10 cellular contexts compared by ENCODE assay signal in the genomic region with DNA sequence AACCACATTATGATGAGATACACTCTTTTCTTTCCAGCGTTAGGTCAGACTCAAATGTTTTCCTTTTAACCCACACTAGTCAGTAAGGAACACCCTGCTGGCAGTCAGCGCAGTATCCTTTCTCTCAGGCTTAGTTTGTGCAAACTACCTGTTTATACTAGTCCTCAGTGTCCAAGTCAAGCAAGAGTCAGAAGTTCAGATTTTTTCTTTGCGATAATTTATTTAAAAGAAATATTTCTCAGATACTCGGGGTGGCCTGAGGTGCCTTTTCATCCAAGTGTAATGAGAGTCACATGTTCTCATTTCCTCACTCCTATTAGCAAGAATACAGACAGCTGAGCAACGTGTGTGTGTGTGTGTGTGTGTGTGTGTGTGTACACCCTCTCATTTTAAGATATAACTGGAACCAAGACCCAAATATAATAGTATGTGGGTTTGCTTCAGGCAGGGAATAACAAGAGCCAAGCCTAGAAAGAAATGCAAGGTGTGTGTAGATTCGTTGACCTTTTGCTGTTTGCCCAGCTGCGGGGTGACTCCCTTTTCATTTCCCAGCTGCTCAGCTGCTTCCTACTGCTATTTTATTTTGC.
DNase-seq lines count a peak whose midpoint lies in the region; ATAC-seq and TF ChIP-seq lines count a peak whose summit lies in the region.
"Had no signal": no experiment of that assay in that cellular context is flagged by ENCODE, and none has a peak within 500 bp of the region (broad histone marks: within the 10 kb centered on the region; RNA-seq: fewer than 3 reads in every experiment).

No MANE protein-coding gene starts in this region.

- peak overlapping the region; percentile 36 for H3K4me3 ChIP-seq in ACC112 (ENCODE audit: low read depth, low read length)
- peak overlapping the region; percentile 13 for H3K4me3 ChIP-seq in choroid plexus epithelial cell (ENCODE audit: low read depth, low read length)

- no peak overlapping the region for H2AFZ ChIP-seq in ACC112 (ENCODE audit: low read length, unreplicated experiment)
- H2AFZ ChIP-seq: parathyroid adenoma had no signal

- H3K27ac ChIP-seq in ACC112 (ENCODE audit: low read depth, low read length) = peak overlapping the region; percentile 32
- H3K27ac ChIP-seq: parathyroid adenoma had no signal

- ATAC-seq in HG03521 (IDR thresholded peaks at IDR 0.05; ENCODE audit: unreplicated experiment) (no peak), HG02571 (IDR thresholded peaks at IDR 0.05; ENCODE audit: unreplicated experiment) (no peak), GM18909 (IDR thresholded peaks at IDR 0.05; ENCODE audit: poor library complexity, unreplicated experiment) (no peak)

- H3K36me3 ChIP-seq in ACC112 (ENCODE audit: insufficient read depth, low read length) = no peaks in the 10 kb centered on the region

- H3K27me3 ChIP-seq in ACC112 (ENCODE audit: insufficient read depth, low read length) = no peaks in the 10 kb centered on the region

- H3K4me1 ChIP-seq in ACC112 (ENCODE audit: control insufficient read depth, insufficient read depth, low read length, unreplicated experiment) = peaks cover 39% of the 10 kb centered on the region
- H3K4me1 ChIP-seq: parathyroid adenoma had no signal

- DNase-seq in NCI-H1930 (lab: John Stamatoyannopoulos, UW) = peak; percentile 82
- peak; percentile 72 for DNase-seq in choroid plexus epithelial cell (ENCODE audit: low read depth)
- peak; percentile 64 to 65 for DNase-seq in lung microvascular endothelial cell (ENCODE audit: low read depth in 2 of 2)
- no peak for DNase-seq in NCI-H524 treated with DMSO at 0.1 percent for 48 hours (lab: John Stamatoyannopoulos, UW)
- DNase-seq: activated effector memory CD4-positive, alpha-beta T cell treated with Interleukin-2 at 50 U/mL for 16 hours had no signal

- TF ChIP-seq CTCF in choroid plexus epithelial cell (conservative IDR thresholded peaks at IDR 0.05; ENCODE audit: low read depth, low read length) = peak; percentile 19

- peaks cover 5% of the 10 kb centered on the region for H3K79me2 ChIP-seq in ACC112 (ENCODE audit: control insufficient read depth, insufficient read depth, low read length, unreplicated experiment)
- H3K79me2 ChIP-seq: parathyroid adenoma had no signal
